ENCODE assay signal across 4 cellular contexts in genomic region chr1:18141661-18142060, GRCh38. TPM values are rescaled to one million over a fixed set of nuclear protein-coding genes. Genes with fewer than 3 reads are reported as not detected.
"Had no signal": no experiment of that assay in that cellular context is flagged by ENCODE, and none has a peak within 500 bp of the region (broad histone marks: within the 10 kb centered on the region; RNA-seq: fewer than 3 reads in every experiment).

No MANE protein-coding gene starts in this region.

- ATAC-seq: GM12878 had no signal

- H3K4me3 ChIP-seq: GM12878 had no signal

- DNase-seq: GDM1, GF-D8 had no signal

RNA-seq across cellular contexts. Expression of gene IGSF21, which starts 34.1 kb away (rescaled TPM):
- total RNA-seq: G401, GM12878 had no signal
